ENCODE assay signal across 13 cellular contexts in genomic region chr20:35279040-35279439, GRCh38. TPM values are rescaled to one million over a fixed set of nuclear protein-coding genes. Genes with fewer than 3 reads are reported as not detected.
DNase-seq lines count a peak whose midpoint lies in the region; ATAC-seq, FAIRE-seq and TF ChIP-seq lines count a peak whose summit lies in the region.
"Had no signal": no experiment of that assay in that cellular context is flagged by ENCODE, and none has a peak within 500 bp of the region (broad histone marks: within the 10 kb centered on the region; RNA-seq: fewer than 3 reads in every experiment).

No MANE protein-coding gene starts in this region.

- H3K27me3 ChIP-seq in keratinocyte (ENCODE audit: control insufficient read depth, extremely low read depth, insufficient read depth, low read length) (no peaks in the 10 kb centered on the region), stomach smooth muscle (ENCODE audit: control insufficient read depth in 1 of 2, insufficient read depth in 2 of 2, low read length in 2 of 2) (no peaks in the 10 kb centered on the region)

- TF ChIP-seq CTCF in keratinocyte (optimal IDR thresholded peaks at IDR 0.05 in 1 of 3, IDR thresholded peaks at IDR 0.05 in 1 of 3, conservative IDR thresholded peaks at IDR 0.05 in 1 of 3; ENCODE audit: extremely low read depth in 1 of 3, insufficient read depth in 2 of 3, low read length in 3 of 3): no peak

- peaks cover 19% of the 10 kb centered on the region for H3K4me1 Mint-ChIP-seq in T-helper 2 cell treated with Interferon-gamma antibody and Interleukin-4, amounts not matched to agents 5 μg/mL and 100 μg/mL, for 36 hours (ENCODE audit: low read depth)
- peaks cover 4% of the 10 kb centered on the region for H3K4me1 Mint-ChIP-seq in activated T-helper 17 cell treated with anti-CD3 and anti-CD28 coated beads, Interleukin-2, amount 50 U/mL, for 72 hours

- no peak for ATAC-seq in activated T-helper 17 cell treated with anti-CD3 and anti-CD28 coated beads, Interleukin-2, amount 50 U/mL, for 72 hours (replicated peaks)
- ATAC-seq: A549 had no signal

- peak overlapping the region; percentile 29 for H3K27ac Mint-ChIP-seq in T-helper 2 cell treated with Interferon-gamma antibody and Interleukin-4, amounts not matched to agents 5 μg/mL and 100 μg/mL, for 36 hours
- H3K27ac Mint-ChIP-seq in activated T-helper 17 cell treated with anti-CD3 and anti-CD28 coated beads, Interleukin-2, amount 50 U/mL, for 72 hours: peak overlapping the region; percentile 100

- H4K20me1 ChIP-seq in keratinocyte (ENCODE audit: control insufficient read depth, extremely low read depth, insufficient read depth, low read length): peaks cover 6% of the 10 kb centered on the region

- peaks cover 29 to 76% of the 10 kb centered on the region in 2 experiments for H3K36me3 ChIP-seq in keratinocyte (ENCODE audit: control insufficient read depth in 2 of 2, extremely low read depth in 1 of 2, insufficient read depth in 2 of 2, low read length in 2 of 2)
- peaks cover 22 to 29% of the 10 kb centered on the region in 2 donors for H3K36me3 ChIP-seq in stomach smooth muscle (ENCODE audit: control insufficient read depth in 2 of 2, insufficient read depth in 2 of 2, low read length in 2 of 2)

- no peak for DNase-seq in T-helper 2 cell treated with Interferon-gamma antibody and Interleukin-4, amounts not matched to agents 5 μg/mL and 100 μg/mL, for 36 hours (ENCODE audit: low spot score)
- DNase-seq in T-helper 2 cell (no peak), keratinocyte (ENCODE audit: low read depth, low spot score) (no peak), NCI-H748 treated with DMSO at 0.1 percent for 48 hours (lab: John Stamatoyannopoulos, UW) (no peak), KG1 (lab: John Stamatoyannopoulos, UW) (no peak), D341Med (ENCODE audit: low spot score) (no peak)
- DNase-seq: NCI-H69 had no signal

- H3K4me1 ChIP-seq in keratinocyte (ENCODE audit: control insufficient read depth, extremely low read depth, insufficient read depth, low read length) (peaks cover 40% of the 10 kb centered on the region), stomach smooth muscle (ENCODE audit: control insufficient read depth, insufficient read depth, low read length) (peaks cover 34% of the 10 kb centered on the region)

- no peaks in the 10 kb centered on the region for H3K9me3 ChIP-seq in keratinocyte (ENCODE audit: control insufficient read depth, low read depth, low read length)
- H3K9me3 ChIP-seq in stomach smooth muscle (ENCODE audit: control insufficient read depth in 2 of 2, low read length in 2 of 2): no peaks in the 10 kb centered on the region
- H3K9me3 ChIP-seq: A549 had no signal

- peak; percentile 43 for FAIRE-seq in keratinocyte (lab: Jason Lieb, UNC)
- FAIRE-seq: A549, urothelium cell line had no signal

- peak overlapping the region; percentile 59 for H3K4me2 ChIP-seq in keratinocyte (ENCODE audit: control insufficient read depth, extremely low read depth, insufficient read depth, low read depth, low read length)
- H3K4me2 ChIP-seq: A549, KMS-11 had no signal

- peak overlapping the region; percentile 30 for H3K9ac ChIP-seq in keratinocyte (ENCODE audit: control insufficient read depth, extremely low read depth, insufficient read depth, low read length)
- peak overlapping the region in 1 of 2 donors; percentile 21 for H3K9ac ChIP-seq in stomach smooth muscle (ENCODE audit: low read length in 2 of 2)
- H3K9ac ChIP-seq: KMS-11 had no signal

- H3K4me3 ChIP-seq in keratinocyte (ENCODE audit: control insufficient read depth in 2 of 3, extremely low read depth in 1 of 3, insufficient read depth in 2 of 3, low read depth in 1 of 3, low read length in 3 of 3) (no peak overlapping the region), stomach smooth muscle (ENCODE audit: low read length in 2 of 2) (no peak overlapping the region)
- H3K4me3 ChIP-seq: A549 had no signal

- peaks cover 45% of the 10 kb centered on the region for H3K79me2 ChIP-seq in keratinocyte (ENCODE audit: control insufficient read depth, insufficient read depth, low read length)

- no peak overlapping the region for H3K4me3 Mint-ChIP-seq in T-helper 2 cell treated with Interferon-gamma antibody and Interleukin-4, amounts not matched to agents 5 μg/mL and 100 μg/mL, for 36 hours
- no peak overlapping the region for H3K4me3 Mint-ChIP-seq in activated T-helper 17 cell treated with anti-CD3 and anti-CD28 coated beads, Interleukin-2, amount 50 U/mL, for 72 hours

- dilution Hi-C loops in keratinocyte (cut with MboI; ENCODE audit: extremely low pct_ligation_motif_present, low sequenced_read_pairs): no loop called here

- peaks cover 44% of the 10 kb centered on the region for H3K36me3 Mint-ChIP-seq in T-helper 2 cell treated with Interferon-gamma antibody and Interleukin-4, amounts not matched to agents 5 μg/mL and 100 μg/mL, for 36 hours (ENCODE audit: low read depth)
- peaks cover 83% of the 10 kb centered on the region for H3K36me3 Mint-ChIP-seq in activated T-helper 17 cell treated with anti-CD3 and anti-CD28 coated beads, Interleukin-2, amount 50 U/mL, for 72 hours (ENCODE audit: low read depth)

- H3K27me3 Mint-ChIP-seq in T-helper 2 cell treated with Interferon-gamma antibody and Interleukin-4, amounts not matched to agents 5 μg/mL and 100 μg/mL, for 36 hours (ENCODE audit: low read depth): no peaks in the 10 kb centered on the region
- no peaks in the 10 kb centered on the region for H3K27me3 Mint-ChIP-seq in activated T-helper 17 cell treated with anti-CD3 and anti-CD28 coated beads, Interleukin-2, amount 50 U/mL, for 72 hours

- H3K9me1 ChIP-seq in keratinocyte (ENCODE audit: control insufficient read depth, extremely low read depth, insufficient read depth, low read length): peaks cover 2% of the 10 kb centered on the region

- no peaks in the 10 kb centered on the region for H3K9me3 Mint-ChIP-seq in T-helper 2 cell treated with Interferon-gamma antibody and Interleukin-4, amounts not matched to agents 5 μg/mL and 100 μg/mL, for 36 hours
- H3K9me3 Mint-ChIP-seq in activated T-helper 17 cell treated with anti-CD3 and anti-CD28 coated beads, Interleukin-2, amount 50 U/mL, for 72 hours: no peaks in the 10 kb centered on the region

- H2AFZ ChIP-seq in keratinocyte (ENCODE audit: control insufficient read depth, low read length): no peak overlapping the region

- H3K27ac ChIP-seq in keratinocyte (ENCODE audit: control insufficient read depth, insufficient read depth, low read length) (peak overlapping the region; percentile 65), stomach smooth muscle (ENCODE audit: low read length) (peak overlapping the region; percentile 80)
- H3K27ac ChIP-seq: KMS-11 had no signal

RNA-seq across cellular contexts. Expression of gene MMP24OS, which starts 1.1 kb away (rescaled TPM):
- 100 to 1,000 TPM in 1 of 2 donors, 10 to 100 TPM in 1; 38.3 to 104 TPM for total RNA-seq in activated T-helper 17 cell treated with anti-CD3 and anti-CD28 coated beads, Interleukin-2, amount 50 U/mL, for 72 hours
- 19.5 to 31.9 TPM (median 24.7 TPM) in 3 replicates for polyA plus RNA-seq in keratinocyte
- polyA plus RNA-seq in keratinocyte (2011; ENCODE audit: low read depth): 19.8 TPM
- polyA plus RNA-seq in keratinocyte (2011; cell fraction: cytosol; rRNA removed): 24.9 and 48.3 TPM in 2 replicates
- polyA plus RNA-seq in keratinocyte (2011; cell fraction: nucleus; rRNA removed): 19.7 and 29.9 TPM in 2 replicates
- polyA plus RNA-seq in keratinocyte (2012; ENCODE audit: low replicate concordance): 38.8 and 70.6 TPM in 2 replicates
- polyA minus RNA-seq in keratinocyte: 14.7 to 45.1 TPM (median 22.5 TPM) in 3 replicates
- polyA minus RNA-seq in keratinocyte (2011; cell fraction: cytosol; rRNA and poly(A)+ RNA removed): 108 TPM
- polyA minus RNA-seq in keratinocyte (2011; cell fraction: nucleus; rRNA and poly(A)+ RNA removed): 11.2 and 14.0 TPM in 2 replicates

RNA-seq across cellular contexts. Expression of gene EIF6, which starts 5.5 kb away (rescaled TPM):
- 100 to 1,000 TPM in 1 of 2 donors, 10 to 100 TPM in 1; 82.7 to 146 TPM for total RNA-seq in activated T-helper 17 cell treated with anti-CD3 and anti-CD28 coated beads, Interleukin-2, amount 50 U/mL, for 72 hours
- 206 to 285 TPM (median 283 TPM) in 3 replicates for polyA plus RNA-seq in keratinocyte
- 56.4 TPM for polyA plus RNA-seq in keratinocyte (2011; ENCODE audit: low read depth)
- polyA plus RNA-seq in keratinocyte (2011; cell fraction: cytosol; rRNA removed): 195 and 208 TPM in 2 replicates
- 221 and 270 TPM in 2 replicates for polyA plus RNA-seq in keratinocyte (2011; cell fraction: nucleus; rRNA removed)
- polyA plus RNA-seq in keratinocyte (2012; ENCODE audit: low replicate concordance): 232 and 273 TPM in 2 replicates
- polyA minus RNA-seq in keratinocyte: 189 to 430 TPM (median 235 TPM) in 3 replicates
- polyA minus RNA-seq in keratinocyte (2011; cell fraction: cytosol; rRNA and poly(A)+ RNA removed): 195 TPM
- polyA minus RNA-seq in keratinocyte (2011; cell fraction: nucleus; rRNA and poly(A)+ RNA removed): 48.1 and 50.7 TPM in 2 replicates

RNA-seq across cellular contexts. Expression of gene FAM83C, which starts 13.2 kb away (rescaled TPM):
- not detected for total RNA-seq in activated T-helper 17 cell treated with anti-CD3 and anti-CD28 coated beads, Interleukin-2, amount 50 U/mL, for 72 hours
- polyA plus RNA-seq in keratinocyte: 12.4 to 23.0 TPM (median 12.6 TPM) in 3 replicates
- polyA plus RNA-seq in keratinocyte (2011; ENCODE audit: low read depth): 13.8 TPM
- polyA plus RNA-seq in keratinocyte (2011; cell fraction: cytosol; rRNA removed): 16.3 and 27.7 TPM in 2 replicates
- 27.1 and 29.7 TPM in 2 replicates for polyA plus RNA-seq in keratinocyte (2011; cell fraction: nucleus; rRNA removed)
- 18.4 and 33.5 TPM in 2 replicates for polyA plus RNA-seq in keratinocyte (2012; ENCODE audit: low replicate concordance)
- 12.4 to 19.8 TPM (median 19.5 TPM) in 3 replicates for polyA minus RNA-seq in keratinocyte
- 31.1 TPM for polyA minus RNA-seq in keratinocyte (2011; cell fraction: cytosol; rRNA and poly(A)+ RNA removed)
- 17.6 and 20.9 TPM in 2 replicates for polyA minus RNA-seq in keratinocyte (2011; cell fraction: nucleus; rRNA and poly(A)+ RNA removed)
- total RNA-seq: mesenteric fat pad had no signal
- polyA plus RNA-seq: A549 had no signal

RNA-seq across cellular contexts. Expression of gene MMP24, which starts 52.5 kb away (rescaled TPM):
- under 1 TPM in 1 of 2 donors, not detected in 1; 0.04 TPM for total RNA-seq in activated T-helper 17 cell treated with anti-CD3 and anti-CD28 coated beads, Interleukin-2, amount 50 U/mL, for 72 hours
- 0.01 TPM in 2 of 3 replicates, not detected in the other for polyA plus RNA-seq in keratinocyte
- polyA plus RNA-seq in keratinocyte (2011; ENCODE audit: low read depth): not detected
- 0.04 TPM in 1 of 2 replicates, not detected in the other for polyA plus RNA-seq in keratinocyte (2011; cell fraction: cytosol; rRNA removed)
- 0.04 TPM in 1 of 2 replicates, not detected in the other for polyA plus RNA-seq in keratinocyte (2011; cell fraction: nucleus; rRNA removed)
- 0.13 and 0.35 TPM in 2 replicates for polyA plus RNA-seq in keratinocyte (2012; ENCODE audit: low replicate concordance)
- 0.10 TPM in 1 of 3 replicates, not detected in the others for polyA minus RNA-seq in keratinocyte
- not detected for polyA minus RNA-seq in keratinocyte (2011; cell fraction: cytosol; rRNA and poly(A)+ RNA removed)
- polyA minus RNA-seq in keratinocyte (2011; cell fraction: nucleus; rRNA and poly(A)+ RNA removed): not detected in 2 replicates
